30 cellular contexts compared by ENCODE assay signal in the genomic region with DNA sequence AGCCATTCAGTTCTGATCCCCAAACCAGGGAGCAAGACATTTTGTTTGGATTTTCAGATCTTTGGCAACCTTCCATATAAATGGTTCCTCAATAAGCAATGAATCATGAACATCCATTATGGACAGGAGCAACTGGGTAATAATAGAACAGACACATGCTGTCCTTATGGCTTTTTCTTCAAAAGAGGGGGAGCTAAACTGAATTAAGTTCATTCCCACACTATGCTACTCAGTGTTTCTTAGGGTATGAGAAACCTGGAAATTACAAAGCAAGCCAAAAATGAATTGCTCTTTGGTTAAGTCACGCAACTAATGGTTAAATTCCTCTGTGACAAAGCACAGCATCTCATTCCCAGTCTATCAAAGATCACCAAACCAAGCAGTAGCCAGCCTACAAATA. TPM values are rescaled to one million over a fixed set of nuclear protein-coding genes. Genes with fewer than 3 reads are reported as not detected.
DNase-seq lines count a peak whose midpoint lies in the region; ATAC-seq and TF ChIP-seq lines count a peak whose summit lies in the region.
"Had no signal": no experiment of that assay in that cellular context is flagged by ENCODE, and none has a peak within 500 bp of the region (broad histone marks: within the 10 kb centered on the region; RNA-seq: fewer than 3 reads in every experiment).

No MANE protein-coding gene starts in this region.

- no peak overlapping the region for H3K4me2 ChIP-seq in neural progenitor cell

- no peak overlapping the region for H3K4me3 ChIP-seq in astrocyte of the cerebellum (ENCODE audit: low read depth, low read length)
- no peak overlapping the region for H3K4me3 ChIP-seq in vagina
- no peak overlapping the region for H3K4me3 ChIP-seq in neural progenitor cell
- H3K4me3 ChIP-seq: gastrocnemius medialis, GM12878, K562, MG63, mucosa of descending colon, right atrium auricular region, SK-N-MC had no signal

- H3K36me3 ChIP-seq in vagina = no peaks in the 10 kb centered on the region
- H3K36me3 ChIP-seq in neural progenitor cell = no peaks in the 10 kb centered on the region
- H3K36me3 ChIP-seq: gastrocnemius medialis, MG63, right atrium auricular region had no signal

- H3K4me1 Mint-ChIP-seq in neural progenitor cell = no peaks in the 10 kb centered on the region
- H3K4me1 Mint-ChIP-seq: neural crest cell had no signal

- peak overlapping the region; percentile 42 for H3K27ac ChIP-seq in vagina
- H3K27ac ChIP-seq in neural progenitor cell = no peak overlapping the region
- H3K27ac ChIP-seq: gastrocnemius medialis, right atrium auricular region, SK-N-MC had no signal

- in situ Hi-C loops in astrocyte of the cerebellum (cut with HindIII; ENCODE audit: low sequenced_read_pairs) = no loop called here

- no peaks in the 10 kb centered on the region for H3K9me3 Mint-ChIP-seq in neural progenitor cell
- H3K9me3 Mint-ChIP-seq: activated T-cell treated with anti-CD3 and anti-CD28 coated beads, Interleukin-2, amount 50 U/mL, for 4 hours; neural crest cell had no signal

- no peak overlapping the region for H2AFZ ChIP-seq in neural progenitor cell (replicated peaks)

- H3K9me3 ChIP-seq in vagina (no peaks in the 10 kb centered on the region), neural progenitor cell (ENCODE audit: low read depth) (no peaks in the 10 kb centered on the region)
- H3K9me3 ChIP-seq: gastrocnemius medialis, MG63, mucosa of descending colon, right atrium auricular region had no signal

- DNase-seq in HCEC 1CT (peak; percentile 60), astrocyte of the cerebellum (ENCODE audit: low read depth) (peak; percentile 69), iris pigment epithelial cell (ENCODE audit: low read depth) (peak; percentile 23), vagina (ENCODE audit: extremely low spot score in 2 of 2) (no peak), neural progenitor cell (ENCODE audit: low spot score) (no peak)
- DNase-seq: activated CD4-positive, alpha-beta T cell treated with anti-CD3 and anti-CD28 coated beads, Interleukin-2, amount 10 ng/mL, durations not matched to agents 7 days and 5 days; activated naive CD4-positive, alpha-beta T cell; activated T-cell treated with anti-CD3 and anti-CD28 coated beads, Interleukin-2, amount 50 U/mL, for 4 hours; C1 segment of cervical spinal cord; DMS79 treated with DMSO at 0.1 percent for 48 hours; gastrocnemius medialis; MG63; mucosa of descending colon; NCI-H1417 treated with DMSO at 0.1 percent for 48 hours; NCI-H2081 treated with DMSO at 0.1 percent for 48 hours; NCI-H226; NCI-H748 treated with DMSO at 0.1 percent for 48 hours; RPMI8226; stimulated activated CD4-positive, alpha-beta T cell treated with anti-CD3 and anti-CD28 coated beads, Interleukin-2, amount 100 ng/mL, for 48 hours; T-helper 17 cell; trophoblast cell had no signal

- no peak for TF ChIP-seq POLR2A in vagina (IDR thresholded peaks at IDR 0.05)

- no peak overlapping the region for H3K4me3 Mint-ChIP-seq in neural progenitor cell
- H3K4me3 Mint-ChIP-seq: activated CD4-positive, alpha-beta T cell treated with anti-CD3 and anti-CD28 coated beads, Interleukin-2, amount 10 ng/mL, durations not matched to agents 7 days and 5 days; activated T-cell treated with anti-CD3 and anti-CD28 coated beads, Interleukin-2, amount 50 U/mL, for 4 hours; neural crest cell; T-helper 17 cell had no signal

- H3K79me2 ChIP-seq in neural progenitor cell (ENCODE audit: low read depth) = no peaks in the 10 kb centered on the region

- H3K9ac ChIP-seq in neural progenitor cell = no peak overlapping the region

- ATAC-seq in GM18517 (IDR thresholded peaks at IDR 0.05; ENCODE audit: unreplicated experiment) (no peak), GM19328 (IDR thresholded peaks at IDR 0.05; ENCODE audit: unreplicated experiment) (no peak)
- ATAC-seq: activated T-cell treated with anti-CD3 and anti-CD28 coated beads, Interleukin-2, amount 50 U/mL, for 4 hours; gastrocnemius medialis; GM12878; K562; mucosa of descending colon; T-helper 17 cell had no signal

- intact Hi-C loops in vagina (cut with DNase I) = no loop called here

- no peaks in the 10 kb centered on the region for H3K27me3 Mint-ChIP-seq in neural progenitor cell (ENCODE audit: insufficient read depth, low read depth)
- H3K27me3 Mint-ChIP-seq: T-helper 17 cell had no signal

- H4K20me1 ChIP-seq in neural progenitor cell (ENCODE audit: low read depth) = no peaks in the 10 kb centered on the region

- no peak overlapping the region for H3K27ac Mint-ChIP-seq in neural progenitor cell
- H3K27ac Mint-ChIP-seq: activated CD4-positive, alpha-beta T cell treated with anti-CD3 and anti-CD28 coated beads, Interleukin-2, amount 10 ng/mL, durations not matched to agents 7 days and 5 days; T-helper 17 cell had no signal

- H3K36me3 Mint-ChIP-seq in neural progenitor cell = no peaks in the 10 kb centered on the region

- no peak for TF ChIP-seq CTCF in astrocyte of the cerebellum (IDR thresholded peaks at IDR 0.05; ENCODE audit: low read depth, low read length, missing control alignments)
- no peak for TF ChIP-seq CTCF in vagina (IDR thresholded peaks at IDR 0.05)
- TF ChIP-seq CTCF in neural progenitor cell (IDR thresholded peaks at IDR 0.05) = no peak

- no peaks in the 10 kb centered on the region for H3F3A ChIP-seq in neural progenitor cell (ENCODE audit: low read depth)

- H3K27me3 ChIP-seq in vagina (no peaks in the 10 kb centered on the region), neural progenitor cell (no peaks in the 10 kb centered on the region)
- H3K27me3 ChIP-seq: gastrocnemius medialis, MG63, right atrium auricular region had no signal

- H3K4me1 ChIP-seq in vagina = peaks cover 26% of the 10 kb centered on the region
- no peaks in the 10 kb centered on the region for H3K4me1 ChIP-seq in neural progenitor cell
- H3K4me1 ChIP-seq: gastrocnemius medialis, right atrium auricular region had no signal

RNA-seq across cellular contexts. Expression of gene PTGER2, which starts 51.0 kb away (rescaled TPM):
- 10.3 TPM for total RNA-seq in vagina
- total RNA-seq in neural progenitor cell (ENCODE audit: low replicate concordance) = not detected in 2 replicates
- total RNA-seq: HT-29, K562, lung microvascular endothelial cell, neural crest cell had no signal

Comparison
In these comparisons a context has a peak if more than half of its experiments do, and no peak if none do; other contexts are left out.
1. DNase-seq: peak in HCEC 1CT (single experiment), astrocyte of the cerebellum (single experiment) and iris pigment epithelial cell (single experiment); none in vagina (0 of 2) and neural progenitor cell (single experiment).
2. RNA of gene PTGER2, which starts 51.0 kb away (total RNA-seq): 10.3 TPM in vagina (single experiment); not detected in neural progenitor cell; every median in the first group is over 10 times any median in the second.